Comparison of ENCODE assay signal across 10 cellular contexts in genomic region chr4:101961144-101961543, GRCh38.
DNase-seq lines count a peak whose midpoint lies in the region; ATAC-seq and TF ChIP-seq lines count a peak whose summit lies in the region.
"Had no signal": no experiment of that assay in that cellular context is flagged by ENCODE, and none has a peak within 500 bp of the region (broad histone marks: within the 10 kb centered on the region; RNA-seq: fewer than 3 reads in every experiment).

No MANE protein-coding gene starts in this region.

- DNase-seq in G401 (ENCODE audit: low spot score) = peak; percentile 56
- peak; percentile 90 to 94 for DNase-seq in NCI-H446 (lab: John Stamatoyannopoulos, UW)
- DNase-seq in choroid plexus epithelial cell (ENCODE audit: low read depth) = peak; percentile 63
- DNase-seq in renal cortical epithelial cell (ENCODE audit: low read depth) = peak; percentile 50
- no peak for DNase-seq in NCI-H187 treated with DMSO at 0.1 percent for 48 hours (lab: John Stamatoyannopoulos, UW)
- no peak for DNase-seq in HPDE6-E6E7 (ENCODE audit: extremely low spot score)
- DNase-seq: activated CD4-positive, alpha-beta T cell treated with anti-CD3 and anti-CD28 coated beads, Interleukin-2, amount 50 U/mL, for 1 hour; stimulated activated CD4-positive, alpha-beta T cell treated with anti-CD3 and anti-CD28 coated beads, Interleukin-4, amount 100 ng/mL, for 1 hour; stimulated activated naive CD8-positive, alpha-beta T cell treated with anti-CD3 and anti-CD28 coated beads, Interleukin-15, amount 100 ng/mL, for 72 hours had no signal

- H3K4me3 ChIP-seq in choroid plexus epithelial cell (ENCODE audit: low read depth, low read length) = no peak overlapping the region

- in situ Hi-C loops in G401 (cut with HindIII; ENCODE audit: low sequenced_read_pairs) = no loop called here

- ATAC-seq in GM19328 (IDR thresholded peaks at IDR 0.05; ENCODE audit: unreplicated experiment) = no peak
- ATAC-seq: stimulated activated naive CD8-positive, alpha-beta T cell treated with anti-CD3 and anti-CD28 coated beads, Interleukin-15, amount 100 ng/mL, for 72 hours had no signal

- TF ChIP-seq CTCF in choroid plexus epithelial cell (conservative IDR thresholded peaks at IDR 0.05; ENCODE audit: low read depth, low read length) = no peak

Comparison
In these comparisons a context has a peak if more than half of its experiments do, and no peak if none do; other contexts are left out.
1. DNase-seq: peak in G401 (single experiment), NCI-H446 (2 of 2), choroid plexus epithelial cell (single experiment) and renal cortical epithelial cell (single experiment); none in NCI-H187 treated with DMSO at 0.1 percent for 48 hours (single experiment) and HPDE6-E6E7 (single experiment).